9 cellular contexts compared by ENCODE assay signal in the genomic region with DNA sequence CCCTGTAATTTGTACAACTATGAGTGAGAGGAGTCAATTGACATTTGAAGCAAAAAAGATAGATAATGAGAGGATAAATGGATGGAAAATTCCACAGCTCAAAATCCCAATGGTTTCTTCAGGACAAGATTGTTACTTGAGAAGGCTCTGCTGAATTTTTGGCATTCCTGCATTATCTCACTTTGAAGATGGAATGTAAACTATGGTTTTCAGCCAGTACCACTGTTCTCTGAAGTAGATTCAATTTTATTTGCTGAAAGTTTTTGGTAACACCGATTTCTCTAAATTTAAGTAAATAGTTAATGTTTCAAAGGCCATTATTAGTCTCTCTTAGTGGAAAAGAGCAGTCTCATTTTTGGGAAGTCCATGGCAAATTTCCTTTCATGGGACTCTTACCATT.
A peak's percentile ranks its signal among the peaks of the same experiment; 100 is the strongest.
DNase-seq lines count a peak whose midpoint lies in the region; ATAC-seq, FAIRE-seq and TF ChIP-seq lines count a peak whose summit lies in the region.
"Had no signal": no experiment of that assay in that cellular context is flagged by ENCODE, and none has a peak within 500 bp of the region (broad histone marks: within the 10 kb centered on the region; RNA-seq: fewer than 3 reads in every experiment).

No MANE protein-coding gene starts in this region.

- H3K4me2 ChIP-seq in fibroblast of lung (ENCODE audit: extremely low read depth, insufficient read depth, low read length) = peak overlapping the region; percentile 89
- H3K4me2 ChIP-seq in osteoblast (ENCODE audit: insufficient read depth, low read length) = peak overlapping the region; percentile 8

- H2AFZ ChIP-seq in fibroblast of lung (ENCODE audit: low read length) = no peak overlapping the region
- H2AFZ ChIP-seq in osteoblast (ENCODE audit: low read length) = no peak overlapping the region

- in situ Hi-C loops in Caki2 (cut with HindIII; ENCODE audit: low pct_unique_long_range_greater_than_20kb, low sequenced_read_pairs) = no loop called here
- in situ Hi-C loops in Panc1 (cut with HindIII; ENCODE audit: low pct_unique_long_range_greater_than_20kb, low sequenced_read_pairs) = no loop called here

- H3K9me3 ChIP-seq in Panc1 (ENCODE audit: control insufficient read depth, insufficient read depth, low read depth, low read length) (peaks cover 6% of the 10 kb centered on the region; the same call in 1 of the 2 replicates), fibroblast of lung (ENCODE audit: control insufficient read depth, insufficient read depth, low read depth, low read length) (no peaks in the 10 kb centered on the region), osteoblast (ENCODE audit: low read depth, low read length) (no peaks in the 10 kb centered on the region)

- peak; percentile 60 for ATAC-seq in Panc1
- no peak for ATAC-seq in left lobe of liver

- no TSS peak for BruUV-seq in Panc1 (replicated peaks; lab: Mats Ljungman, UMichigan)

- H3K36me3 ChIP-seq in Panc1 (ENCODE audit: control insufficient read depth, insufficient read depth, low read length) (no peaks in the 10 kb centered on the region), fibroblast of lung (ENCODE audit: control insufficient read depth, insufficient read depth, low read length) (no peaks in the 10 kb centered on the region), osteoblast (ENCODE audit: insufficient read depth, low read length) (no peaks in the 10 kb centered on the region)

- H3K79me2 ChIP-seq in fibroblast of lung (ENCODE audit: control insufficient read depth, insufficient read depth, low read length) = peaks cover 3% of the 10 kb centered on the region
- no peaks in the 10 kb centered on the region for H3K79me2 ChIP-seq in osteoblast (ENCODE audit: insufficient read depth, low read length)

- TF ChIP-seq CTCF in Panc1 (IDR thresholded peaks at IDR 0.05) (no peak), fibroblast of lung (conservative IDR thresholded peaks at IDR 0.05 in 1 of 2, IDR thresholded peaks at IDR 0.05 in 1 of 2; ENCODE audit: low read depth in 1 of 2, low read length in 2 of 2) (no peak), osteoblast (IDR thresholded peaks at IDR 0.05; ENCODE audit: extremely low read depth, low read depth, low read length) (no peak), D721Med (IDR thresholded peaks at IDR 0.05; ENCODE audit: insufficient read depth, missing control alignments) (no peak)

- peak; percentile 17 for DNase-seq in Caki2 (ENCODE audit: low read depth)
- no peak for DNase-seq in Panc1 (ENCODE audit: low read depth, low spot score)
- DNase-seq in fibroblast of lung (ENCODE audit: low read depth in 2 of 2) = peak; percentile 74 to 92
- peak; percentile 36 for DNase-seq in osteoblast (ENCODE audit: insufficient read length, low spot score, missing footprints)
- DNase-seq in stimulated activated CD4-positive, alpha-beta T cell treated with anti-CD3 and anti-CD28 coated beads, Interleukin-4, amount 100 ng/mL, for 24 hours = no peak
- no peak for DNase-seq in left lobe of liver (ENCODE audit: low spot score)
- no peak for DNase-seq in D721Med (ENCODE audit: insufficient read length, low spot score)
- DNase-seq in GM12891 (ENCODE audit: insufficient read length, low spot score) = no peak
- DNase-seq: NCI-H146 had no signal

- H3K4me3 ChIP-seq in Panc1 (ENCODE audit: low read depth in 2 of 2, low read length in 2 of 2) = no peak overlapping the region
- H3K4me3 ChIP-seq in fibroblast of lung (replicated peaks in 1 of 4; ENCODE audit: control extremely low read depth in 1 of 4, insufficient read depth in 1 of 4, low read depth in 3 of 4, low read length in 4 of 4) = peak overlapping the region in 1 of 4 experiments; percentile 22
- H3K4me3 ChIP-seq in osteoblast (ENCODE audit: insufficient read depth, low read length) = no peak overlapping the region

- intact Hi-C loops in Panc1 (cut with micrococcal nuclease; ENCODE audit: unreplicated experiment) = no loop called here

- no peak for TF ChIP-seq POLR2A in GM12891 (IDR thresholded peaks at IDR 0.05; ENCODE audit: low read depth, low read length)

- peak overlapping the region; percentile 30 for H3K9ac ChIP-seq in fibroblast of lung (ENCODE audit: insufficient read depth, low read length)

- H3K4me1 ChIP-seq in Panc1 (ENCODE audit: control insufficient read depth, insufficient read depth, low read length) (peaks cover 43% of the 10 kb centered on the region), fibroblast of lung (ENCODE audit: control insufficient read depth, extremely low read depth, insufficient read depth, low read length) (peaks cover 36% of the 10 kb centered on the region), osteoblast (ENCODE audit: insufficient read depth, low read length) (peaks cover 51% of the 10 kb centered on the region)

- H4K20me1 ChIP-seq in fibroblast of lung (ENCODE audit: control insufficient read depth, extremely low read depth, insufficient read depth, low read length) (no peaks in the 10 kb centered on the region), osteoblast (ENCODE audit: insufficient read depth, low read length) (no peaks in the 10 kb centered on the region)

- no peaks in the 10 kb centered on the region for H3K27me3 ChIP-seq in Panc1 (ENCODE audit: control insufficient read depth, insufficient read depth, low read length)
- no peaks in the 10 kb centered on the region for H3K27me3 ChIP-seq in fibroblast of lung (ENCODE audit: control insufficient read depth, insufficient read depth, low read length)
- no peaks in the 10 kb centered on the region for H3K27me3 ChIP-seq in osteoblast (ENCODE audit: insufficient read depth, low read length)

- H3K27ac ChIP-seq in Panc1 (ENCODE audit: low read length) = peak overlapping the region; percentile 95
- peak overlapping the region; percentile 72 for H3K27ac ChIP-seq in fibroblast of lung (ENCODE audit: insufficient read depth, low read length)
- peak overlapping the region; percentile 2 for H3K27ac ChIP-seq in osteoblast (ENCODE audit: low read depth, low read length)

- CTCF ChIA-PET in Panc1 (lab: Charles Lee) = no interaction called here

- POLR2A ChIA-PET in Panc1 (lab: Charles Lee) = no interaction called here

- FAIRE-seq in D721Med (lab: Jason Lieb, UNC) = no peak
- no peak for FAIRE-seq in GM12891 (lab: Jason Lieb, UNC)

TF ChIP-seq in GM12891, 5 proteins besides CTCF, POLR2A, EP300 and RAD21:
- TF ChIP-seq PAX5 (IDR thresholded peaks at IDR 0.05; ENCODE audit: insufficient read depth, low read length, severe bottlenecking) (no peak), POLR2AphosphoS5 (IDR thresholded peaks at IDR 0.05; ENCODE audit: low read depth, low read length) (no peak), POU2F2 (IDR thresholded peaks at IDR 0.05; ENCODE audit: low read depth, low read length) (no peak), TAF1 (IDR thresholded peaks at IDR 0.05; ENCODE audit: low read depth, low read length) (no peak), SPI1 (IDR thresholded peaks at IDR 0.05; ENCODE audit: low read depth, low read length) (no peak)

Comparison
In these comparisons a context has a peak if more than half of its experiments do, and no peak if none do; other contexts are left out.
1. DNase-seq: peak in Caki2 (single experiment), fibroblast of lung (2 of 2) and osteoblast (single experiment); none in Panc1 (single experiment), stimulated activated CD4-positive, alpha-beta T cell treated with anti-CD3 and anti-CD28 coated beads, Interleukin-4, amount 100 ng/mL, for 24 hours (single experiment), left lobe of liver (single experiment), D721Med (single experiment) and GM12891 (single experiment).
2. H3K27ac ChIP-seq: peak in every context shown above with its lines; median percentile 95 in Panc1; 72 in fibroblast of lung; 2 in osteoblast.